8 cellular contexts compared by ENCODE assay signal in genomic region chr2:189210250-189211075, GRCh38. TPM values are rescaled to one million over a fixed set of nuclear protein-coding genes. Genes with fewer than 3 reads are reported as not detected.
A peak's percentile ranks its signal among the peaks of the same experiment; 100 is the strongest.
DNase-seq lines count a peak whose midpoint lies in the region; ATAC-seq, FAIRE-seq and TF ChIP-seq lines count a peak whose summit lies in the region.

No MANE protein-coding gene starts in this region.

- H3K27me3 ChIP-seq in AG04450 (ENCODE audit: control insufficient read depth, insufficient read depth, low read length) (no peaks in the 10 kb centered on the region), HUES64 (ENCODE audit: insufficient read depth, low read length) (no peaks in the 10 kb centered on the region), mucosa of rectum (ENCODE audit: control insufficient read depth in 2 of 2, insufficient read depth in 2 of 2, low read length in 2 of 2) (no peaks in the 10 kb centered on the region)

- CTCF ChIA-PET in AG04450 (lab: Charles Lee), result interaction anchor here (1.1 to 1.2 kb wide), 2 partner anchors 32 to 116 kb away, joined by 3 to 7 read pairs; no protein-coding TSS in a partner anchor

- H3K36me3 ChIP-seq in HUES64 (ENCODE audit: insufficient read depth, low read length) (no peaks in the 10 kb centered on the region), mucosa of rectum (ENCODE audit: control insufficient read depth in 2 of 2, insufficient read depth in 2 of 2, low read length in 2 of 2) (no peaks in the 10 kb centered on the region)

- TF ChIP-seq CTCF in AG04450 (IDR thresholded peaks at IDR 0.05; ENCODE audit: low read depth, low read length), result no peak

- H3K9me3 ChIP-seq in AG04450 (ENCODE audit: control insufficient read depth, insufficient read depth, low read length), result no peaks in the 10 kb centered on the region
- H3K9me3 ChIP-seq in HUES64 (ENCODE audit: insufficient read depth, low read depth, low read length), result no peaks in the 10 kb centered on the region
- no peaks in the 10 kb centered on the region for H3K9me3 ChIP-seq in mucosa of rectum (ENCODE audit: control insufficient read depth in 2 of 2, low read length in 2 of 2)

- peak overlapping the region; percentile 81 for H3K27ac ChIP-seq in AG04450 (ENCODE audit: low read depth, low read length)
- H3K27ac ChIP-seq in HUES64 (ENCODE audit: low read depth, low read length), result peak overlapping the region; percentile 40
- peak overlapping the region; percentile 54 to 62 for H3K27ac ChIP-seq in mucosa of rectum (ENCODE audit: low read depth in 2 of 2, low read length in 2 of 2)

- POLR2A ChIA-PET in AG04450 (lab: Yijun Ruan, JAX), result interaction anchor here (0.6 to 1.5 kb wide), 6 partner anchors 9 to 230 kb away, joined by 3 to 14 read pairs (median 4); partner anchors contain the start of gene COL5A2

- WGBS in HUES64, result 52% methylated on average over 6 of the region's 7 CpGs

- H3K4me3 ChIP-seq in AG04450 (ENCODE audit: low read depth, low read length) (peak overlapping the region; percentile 34), HUES64 (ENCODE audit: low read length) (no peak overlapping the region), mucosa of rectum (ENCODE audit: low read length in 2 of 2) (peak overlapping the region; percentile 14 to 23)

- H3K9ac ChIP-seq in HUES64 (ENCODE audit: low read depth, low read length) (no peak overlapping the region; the same call in 1 of the 2 replicates), mucosa of rectum (ENCODE audit: low read depth in 1 of 2, low read length in 2 of 2) (peak overlapping the region in 1 of 2 donors; percentile 43)

- peaks cover 54% of the 10 kb centered on the region for H3K4me1 ChIP-seq in HUES64 (ENCODE audit: insufficient read depth, low read length)
- no peaks in the 10 kb centered on the region for H3K4me1 ChIP-seq in mucosa of rectum (ENCODE audit: control insufficient read depth in 2 of 2, insufficient read depth in 2 of 2, low read length in 2 of 2)

- DNase-seq in AG04450 (ENCODE audit: low read depth, low spot score), result peak; percentile 93
- DNase-seq in pons (ENCODE audit: low spot score), result no peak
- no peak for DNase-seq in GM19239 (ENCODE audit: insufficient read length, low spot score)
- no peak for DNase-seq in GF-D8 (lab: John Stamatoyannopoulos, UW)

- FAIRE-seq in colon (lab: Jason Lieb, UNC) (peak; percentile 58), GM19239 (lab: Jason Lieb, UNC) (no peak)

- ATAC-seq in HG02970 (IDR thresholded peaks at IDR 0.05; ENCODE audit: low FRiP score, unreplicated experiment), result no peak

RNA-seq across cellular contexts. Expression of gene COL5A2, which starts 30.9 kb away (rescaled TPM):
- polyA plus RNA-seq in AG04450 (2011; rRNA removed), result 269 and 305 TPM in 2 replicates
- polyA minus RNA-seq in AG04450 (2011; rRNA and poly(A)+ RNA removed), result 292 and 320 TPM in 2 replicates
- polyA plus RNA-seq in HUES64 (2013, experiment 1 of 2), result 15.3 TPM
- 22.1 TPM for polyA plus RNA-seq in HUES64 (2013, experiment 2 of 2)
